ENCODE assay signal across 18 cellular contexts in the genomic region with DNA sequence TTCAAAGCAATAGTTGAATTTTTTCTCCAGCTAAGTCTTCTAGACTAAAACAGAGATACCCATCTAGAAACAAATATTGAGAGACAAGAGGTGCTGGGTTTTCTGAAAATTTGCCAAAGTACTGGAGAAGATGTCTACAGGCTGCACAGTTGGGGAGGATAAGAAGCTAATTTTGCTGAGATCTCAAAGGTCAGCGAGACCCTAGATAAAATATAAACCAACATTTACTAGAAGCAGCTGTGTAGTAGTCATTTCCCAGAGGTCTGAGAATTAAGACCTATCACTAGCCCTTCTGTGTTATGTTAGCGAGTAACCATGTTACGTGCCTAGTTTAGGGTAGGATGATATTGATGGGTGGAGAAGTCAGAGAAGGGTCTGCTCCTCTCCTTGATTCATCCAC.
DNase-seq lines count a peak whose midpoint lies in the region; ATAC-seq and TF ChIP-seq lines count a peak whose summit lies in the region.
"Had no signal": no experiment of that assay in that cellular context is flagged by ENCODE, and none has a peak within 500 bp of the region (broad histone marks: within the 10 kb centered on the region; RNA-seq: fewer than 3 reads in every experiment).

No MANE protein-coding gene starts in this region.

- no peaks in the 10 kb centered on the region for H3K79me1 ChIP-seq in mesenchymal stem cell (replicated peaks; ENCODE audit: low read length, poor library complexity, severe bottlenecking)

- H3K18ac ChIP-seq in mesenchymal stem cell (ENCODE audit: low read depth in 1 of 2, low read length in 2 of 2) = peak overlapping the region in 1 of 2 experiments; percentile 11

- no peak overlapping the region for H2BK15ac ChIP-seq in mesenchymal stem cell (ENCODE audit: low read depth, poor library complexity, severe bottlenecking)

- H2BK120ac ChIP-seq in mesenchymal stem cell (ENCODE audit: low read depth, low read length) = peak overlapping the region; percentile 11

- H2AK5ac ChIP-seq in mesenchymal stem cell (ENCODE audit: low read length, severe bottlenecking) = no peak overlapping the region

- no peak for ATAC-seq in HG03135 (IDR thresholded peaks at IDR 0.05; ENCODE audit: unreplicated experiment)

- H3K27me3 ChIP-seq in mesenchymal stem cell (ENCODE audit: control insufficient read depth in 1 of 2, insufficient read depth in 1 of 2, low read length in 2 of 2) (no peaks in the 10 kb centered on the region), uterus (no peaks in the 10 kb centered on the region)
- H3K27me3 ChIP-seq: BE2C had no signal

- peak overlapping the region; percentile 28 for H3K27ac ChIP-seq in VCaP
- H3K27ac ChIP-seq in mesenchymal stem cell (ENCODE audit: low read length, poor library complexity, severe bottlenecking) = no peak overlapping the region
- H3K27ac ChIP-seq in uterus = peak overlapping the region; percentile 53 to 77
- H3K27ac ChIP-seq: GM23248 had no signal

- no peak overlapping the region for H3K23ac ChIP-seq in mesenchymal stem cell (ENCODE audit: low read length in 2 of 2)

- no peak overlapping the region for H3K14ac ChIP-seq in mesenchymal stem cell (ENCODE audit: low read length in 2 of 2)

- in situ Hi-C loops in GM13976 (cut with MboI; ENCODE audit: low sequenced_read_pairs, unreplicated experiment) = no loop called here

- H2BK5ac ChIP-seq in mesenchymal stem cell (ENCODE audit: low read depth, low read length, poor library complexity, severe bottlenecking) = no peak overlapping the region

- H3K36me3 ChIP-seq in mesenchymal stem cell (ENCODE audit: control insufficient read depth in 1 of 2, insufficient read depth in 2 of 2, low read depth in 1 of 2, low read length in 2 of 2) (no peaks in the 10 kb centered on the region), uterus (no peaks in the 10 kb centered on the region)
- H3K36me3 ChIP-seq: BE2C had no signal

- H3K4me3 ChIP-seq in LNCaP clone FGC (ENCODE audit: low read depth, low read length) = no peak overlapping the region
- no peak overlapping the region for H3K4me3 ChIP-seq in mesenchymal stem cell (ENCODE audit: insufficient read depth in 1 of 2, low read depth in 1 of 2, low read length in 2 of 2)
- no peak overlapping the region for H3K4me3 ChIP-seq in uterus
- H3K4me3 ChIP-seq: GM23248 had no signal

- H3K9me3 ChIP-seq in mesenchymal stem cell (ENCODE audit: control insufficient read depth, low read length) (no peaks in the 10 kb centered on the region), uterus (no peaks in the 10 kb centered on the region)
- H3K9me3 ChIP-seq: BE2C, Caco-2 had no signal

- no peak overlapping the region for H3K4me2 ChIP-seq in mesenchymal stem cell (ENCODE audit: low read length, poor library complexity, severe bottlenecking)

- 79% methylated on average over 2 of the region's 3 CpGs for WGBS in mesenchymal stem cell

- H4K8ac ChIP-seq in mesenchymal stem cell (ENCODE audit: low read length) = no peak overlapping the region

- H2AFZ ChIP-seq in mesenchymal stem cell (ENCODE audit: low read depth, low read length) = no peak overlapping the region
- H2AFZ ChIP-seq: GM23248 had no signal

- DNase-seq in LNCaP clone FGC (ENCODE audit: low read depth) = peak; percentile 95
- no peak for DNase-seq in mesenchymal stem cell
- DNase-seq in uterus = no peak
- DNase-seq in activated effector memory CD4-positive, alpha-beta T cell treated with Interleukin-2 at 50 U/mL for 16 hours = no peak
- no peak for DNase-seq in GM13976 (ENCODE audit: low spot score)
- DNase-seq: ACHN; BE2C; C1 segment of cervical spinal cord; Caco-2; CD4-positive, CD25-positive, alpha-beta regulatory T cell; CD8-positive, alpha-beta memory T cell; GF-D8; GM23248; HCEC 1CT; HFFc6; KBM-7 had no signal

- no peak overlapping the region for H2BK12ac ChIP-seq in mesenchymal stem cell (ENCODE audit: low read length in 2 of 2)

- intact Hi-C loops in uterus (cut with DNase I; ENCODE audit: low total_unique reads) = no loop called here

- H4K91ac ChIP-seq in mesenchymal stem cell (ENCODE audit: low read length) = no peak overlapping the region

- no peak overlapping the region for H3K4ac ChIP-seq in mesenchymal stem cell (ENCODE audit: low read depth in 1 of 2, low read length in 2 of 2)

- TF ChIP-seq POLR2A in uterus (IDR thresholded peaks at IDR 0.05) = no peak

- no peaks in the 10 kb centered on the region for H3K4me1 ChIP-seq in mesenchymal stem cell (ENCODE audit: control insufficient read depth, insufficient read depth, low read depth, low read length)
- peaks cover 6 to 8% of the 10 kb centered on the region in 2 donors for H3K4me1 ChIP-seq in uterus
- H3K4me1 ChIP-seq: BE2C had no signal

- TF ChIP-seq CTCF in LNCaP clone FGC (IDR thresholded peaks at IDR 0.05; ENCODE audit: control insufficient read depth, extremely low read depth, insufficient read depth) (no peak), VCaP (conservative IDR thresholded peaks at IDR 0.05) (no peak), uterus (IDR thresholded peaks at IDR 0.05) (no peak), GM13976 (IDR thresholded peaks at IDR 0.05; ENCODE audit: borderline replicate concordance, control extremely low read depth, extremely low read depth, insufficient read depth, missing control alignments) (no peak)

- H3K9ac ChIP-seq in mesenchymal stem cell (ENCODE audit: low read length) = no peak overlapping the region
- H3K9ac ChIP-seq: GM23248 had no signal
